ENCODE assay signal across 14 cellular contexts in the genomic region with DNA sequence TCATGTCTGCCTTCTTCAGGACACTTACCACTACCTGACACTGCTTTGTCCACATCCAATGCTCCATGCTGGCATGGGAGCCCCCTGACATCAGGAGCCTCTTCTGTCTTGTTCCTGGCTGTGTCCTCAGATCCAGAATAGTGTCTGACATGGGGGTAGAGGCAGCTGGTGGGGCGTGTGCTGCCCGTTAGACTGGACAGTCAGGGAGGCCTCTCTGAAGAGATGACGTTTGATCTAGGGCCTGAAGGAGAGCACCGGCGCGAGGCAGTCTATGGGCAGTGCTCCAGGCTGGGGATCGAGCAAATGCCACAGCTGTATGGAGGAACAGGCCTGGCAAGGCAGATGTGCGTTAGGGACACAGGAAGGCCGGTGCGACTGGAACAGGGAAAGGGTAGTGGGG. TPM values are rescaled to one million over a fixed set of nuclear protein-coding genes. Genes with fewer than 3 reads are reported as not detected.
DNase-seq lines count a peak whose midpoint lies in the region; ATAC-seq and TF ChIP-seq lines count a peak whose summit lies in the region.
"Had no signal": no experiment of that assay in that cellular context is flagged by ENCODE, and none has a peak within 500 bp of the region (broad histone marks: within the 10 kb centered on the region; RNA-seq: fewer than 3 reads in every experiment).

No MANE protein-coding gene starts in this region.

- intact Hi-C loops in naive thymus-derived CD4-positive, alpha-beta T cell (cut with micrococcal nuclease) = no loop called here

- H3K4me1 Mint-ChIP-seq in activated naive CD4-positive, alpha-beta T cell treated with anti-CD3 and anti-CD28 coated beads, Interleukin-2, amount 10 ng/mL, durations not matched to agents 7 days and 5 days = peaks cover 56% of the 10 kb centered on the region
- peaks cover 60% of the 10 kb centered on the region for H3K4me1 Mint-ChIP-seq in chondrocyte (ENCODE audit: low read depth)
- H3K4me1 Mint-ChIP-seq in naive thymus-derived CD4-positive, alpha-beta T cell = peaks cover 56 to 77% (median 70%) of the 10 kb centered on the region in 7 donors

- POLR2A ChIA-PET in naive thymus-derived CD4-positive, alpha-beta T cell (lab: Charles Lee) = interaction anchor here (1.0 to 14.4 kb wide), 6 partner anchors 13 to 96 kb away, joined by 3 to 202 read pairs (median 7); partner anchors contain the start of genes SLC9A1 and WDTC1

- CTCF ChIA-PET in activated naive CD4-positive, alpha-beta T cell treated with anti-CD3 and anti-CD28 coated beads, Interleukin-2, amount 10 ng/mL, durations not matched to agents 7 days and 5 days (lab: Charles Lee) = interaction anchor here (0.6 to 2.5 kb wide), 3 partner anchors 19 to 93 kb away, joined by 3 to 10 read pairs (median 3); no protein-coding TSS in a partner anchor
- CTCF ChIA-PET in naive thymus-derived CD4-positive, alpha-beta T cell (lab: Charles Lee) = interaction anchor here (0.7 to 1.0 kb wide), 2 partner anchors 11 to 97 kb away, joined by 3 read pairs; no protein-coding TSS in a partner anchor

- H3K27me3 ChIP-seq in naive thymus-derived CD4-positive, alpha-beta T cell (ENCODE audit: control insufficient read depth in 2 of 2, insufficient read depth in 2 of 2, low read length in 2 of 2) = no peaks in the 10 kb centered on the region
- no peaks in the 10 kb centered on the region for H3K27me3 ChIP-seq in upper lobe of left lung

- no peaks in the 10 kb centered on the region for H3K9me3 Mint-ChIP-seq in activated naive CD4-positive, alpha-beta T cell treated with anti-CD3 and anti-CD28 coated beads, Interleukin-2, amount 10 ng/mL, durations not matched to agents 7 days and 5 days
- no peaks in the 10 kb centered on the region for H3K9me3 Mint-ChIP-seq in chondrocyte (ENCODE audit: low read depth)
- peaks cover 0 to 2% (median 0%) of the 10 kb centered on the region in 11 donors for H3K9me3 Mint-ChIP-seq in naive thymus-derived CD4-positive, alpha-beta T cell
- H3K9me3 Mint-ChIP-seq: nephron progenitor cell had no signal

- no peak for ATAC-seq in naive thymus-derived CD4-positive, alpha-beta T cell
- ATAC-seq in upper lobe of left lung (ENCODE audit: low FRiP score in 2 of 2) (no peak), GM19452 (IDR thresholded peaks at IDR 0.05; ENCODE audit: unreplicated experiment) (no peak)

- H3K27me3 Mint-ChIP-seq in activated naive CD4-positive, alpha-beta T cell treated with anti-CD3 and anti-CD28 coated beads, Interleukin-2, amount 10 ng/mL, durations not matched to agents 7 days and 5 days = no peaks in the 10 kb centered on the region
- H3K27me3 Mint-ChIP-seq in chondrocyte (ENCODE audit: low read depth) = no peaks in the 10 kb centered on the region
- H3K27me3 Mint-ChIP-seq in naive thymus-derived CD4-positive, alpha-beta T cell = no peaks in the 10 kb centered on the region

- no peaks in the 10 kb centered on the region for H3K9me3 ChIP-seq in naive thymus-derived CD4-positive, alpha-beta T cell (ENCODE audit: control insufficient read depth in 2 of 3, low read length in 3 of 3)
- H3K9me3 ChIP-seq in upper lobe of left lung = no peaks in the 10 kb centered on the region
- H3K9me3 ChIP-seq: SK-N-SH had no signal

- no peak overlapping the region for H3K4me3 ChIP-seq in naive thymus-derived CD4-positive, alpha-beta T cell (ENCODE audit: low read length)
- H3K4me3 ChIP-seq in upper lobe of left lung = no peak overlapping the region

- no peaks in the 10 kb centered on the region for H3K36me3 ChIP-seq in naive thymus-derived CD4-positive, alpha-beta T cell (ENCODE audit: control insufficient read depth in 2 of 3, insufficient read depth in 3 of 3, low read length in 3 of 3)
- no peaks in the 10 kb centered on the region for H3K36me3 ChIP-seq in upper lobe of left lung

- H3K27ac ChIP-seq in naive thymus-derived CD4-positive, alpha-beta T cell (ENCODE audit: low read depth, low read length) = no peak overlapping the region
- peak overlapping the region; percentile 79 to 90 (median 84) for H3K27ac ChIP-seq in upper lobe of left lung

- DNase-seq in activated naive CD4-positive, alpha-beta T cell treated with anti-CD3 and anti-CD28 coated beads, Interleukin-2, amount 10 ng/mL, durations not matched to agents 7 days and 5 days = no peak
- DNase-seq in activated naive CD4-positive, alpha-beta T cell treated with Interleukin-2 at 50 U/mL for 16 hours = no peak
- DNase-seq in chondrocyte (ENCODE audit: low spot score) (no peak), upper lobe of left lung (no peak), cortex of kidney (lab: John Stamatoyannopoulos, UW) (no peak), NCI-H2107 (lab: John Stamatoyannopoulos, UW) (no peak)
- no peak for DNase-seq in naive thymus-derived CD4-positive, alpha-beta T cell
- DNase-seq: activated CD4-positive, alpha-beta T cell treated with anti-CD3 and anti-CD28 coated beads, Interleukin-2, amount 50 U/mL, for 1 hour; GDM1; NCI-H1105 treated with DMSO at 0.1 percent for 48 hours; stimulated activated naive CD4-positive, alpha-beta T cell had no signal

- peaks cover 25 to 47% of the 10 kb centered on the region in 2 donors for H3K4me1 ChIP-seq in naive thymus-derived CD4-positive, alpha-beta T cell (ENCODE audit: control insufficient read depth in 2 of 2, insufficient read depth in 2 of 2, low read length in 2 of 2)
- peaks cover 36 to 73% (median 54%) of the 10 kb centered on the region in 4 donors for H3K4me1 ChIP-seq in upper lobe of left lung

- no peak for TF ChIP-seq POLR2A in upper lobe of left lung (IDR thresholded peaks at IDR 0.05)

- no peak for TF ChIP-seq EP300 in upper lobe of left lung (IDR thresholded peaks at IDR 0.05)

- WGBS in upper lobe of left lung, 2 donors = 77 to 82% methylated on average over 10 of the region's 10 CpGs

- TF ChIP-seq CTCF in chondrocyte (IDR thresholded peaks at IDR 0.05) = no peak
- no peak for TF ChIP-seq CTCF in upper lobe of left lung (IDR thresholded peaks at IDR 0.05)

- H3K27ac Mint-ChIP-seq in activated naive CD4-positive, alpha-beta T cell treated with anti-CD3 and anti-CD28 coated beads, Interleukin-2, amount 10 ng/mL, durations not matched to agents 7 days and 5 days = peak overlapping the region; percentile 99
- peak overlapping the region; percentile 60 for H3K27ac Mint-ChIP-seq in chondrocyte (ENCODE audit: unreplicated experiment)
- H3K27ac Mint-ChIP-seq in naive thymus-derived CD4-positive, alpha-beta T cell = peak overlapping the region; percentile 98 to 100 (median 99)

- H3K4me3 Mint-ChIP-seq in activated naive CD4-positive, alpha-beta T cell treated with anti-CD3 and anti-CD28 coated beads, Interleukin-2, amount 10 ng/mL, durations not matched to agents 7 days and 5 days = peak overlapping the region; percentile 24
- H3K4me3 Mint-ChIP-seq in chondrocyte (ENCODE audit: unreplicated experiment) = no peak overlapping the region
- H3K4me3 Mint-ChIP-seq in naive thymus-derived CD4-positive, alpha-beta T cell = peak overlapping the region; percentile 38 to 89 (median 72)
- H3K4me3 Mint-ChIP-seq: nephron progenitor cell had no signal

- peaks cover 15% of the 10 kb centered on the region for H3K36me3 Mint-ChIP-seq in activated naive CD4-positive, alpha-beta T cell treated with anti-CD3 and anti-CD28 coated beads, Interleukin-2, amount 10 ng/mL, durations not matched to agents 7 days and 5 days
- no peaks in the 10 kb centered on the region for H3K36me3 Mint-ChIP-seq in chondrocyte (ENCODE audit: low read depth)
- peaks cover 0 to 12% (median 3%) of the 10 kb centered on the region in 5 donors for H3K36me3 Mint-ChIP-seq in naive thymus-derived CD4-positive, alpha-beta T cell

RNA-seq across cellular contexts. Expression of gene SLC9A1, which starts 16.6 kb away (rescaled TPM):
- 53.9 to 55.4 TPM (median 54.6 TPM) in 3 replicates for total RNA-seq in chondrocyte
- total RNA-seq in naive thymus-derived CD4-positive, alpha-beta T cell = 10 to 100 TPM; 13.2 to 25.7 (median 21.1) TPM
- 10 to 100 TPM in 1 of 2 donors, 1 to 10 TPM in 1; 7.1 to 18.2 TPM for polyA plus RNA-seq in naive thymus-derived CD4-positive, alpha-beta T cell
- 10 to 100 TPM; 18.1 to 51.4 (median 31.5) TPM for total RNA-seq in upper lobe of left lung
